9 cellular contexts compared by ENCODE assay signal in the genomic region with DNA sequence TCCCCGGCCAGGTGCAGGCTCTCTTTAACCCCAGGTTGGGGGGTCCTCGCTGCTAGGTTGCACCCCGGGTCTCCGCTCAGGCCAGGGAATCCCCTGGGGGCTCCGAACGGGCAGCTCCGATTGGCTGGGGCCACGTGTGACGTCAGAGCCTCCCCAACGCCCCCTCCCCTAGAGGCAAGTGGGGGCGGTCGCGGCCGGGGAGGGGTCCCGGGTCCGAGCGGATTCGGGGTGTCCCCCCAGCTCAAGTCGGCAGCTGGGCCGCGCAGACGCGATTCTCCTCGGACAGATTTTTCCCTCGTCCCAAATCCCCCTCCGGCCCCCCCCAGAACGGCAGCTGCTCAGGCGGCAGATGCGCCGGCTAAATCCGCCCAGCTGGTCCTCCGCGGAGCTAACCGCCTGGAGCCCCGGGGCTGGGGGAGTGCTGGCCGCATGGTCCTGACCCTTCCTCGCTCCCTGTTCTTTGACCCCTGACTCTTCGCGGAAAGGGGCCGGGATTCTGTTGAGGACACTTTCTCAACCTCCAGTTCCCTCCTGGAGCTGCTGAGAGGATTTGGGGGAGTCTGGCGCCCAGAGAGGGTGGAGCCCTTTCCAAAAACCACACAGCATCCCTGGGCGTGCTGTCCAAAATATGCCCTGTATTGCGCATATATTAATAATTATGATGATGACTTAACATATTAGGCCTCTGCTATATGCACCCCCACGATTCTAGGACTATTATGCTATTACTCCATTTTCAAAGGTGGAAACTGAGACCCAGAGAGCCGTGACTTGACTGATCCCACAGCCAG. TPM values are rescaled to one million over a fixed set of nuclear protein-coding genes. Genes with fewer than 3 reads are reported as not detected.
A peak's percentile ranks its signal among the peaks of the same experiment; 100 is the strongest.
DNase-seq lines count a peak whose midpoint lies in the region; ATAC-seq and TF ChIP-seq lines count a peak whose summit lies in the region.
"Had no signal": no experiment of that assay in that cellular context is flagged by ENCODE, and none has a peak within 500 bp of the region (broad histone marks: within the 10 kb centered on the region; RNA-seq: fewer than 3 reads in every experiment).

No MANE protein-coding gene starts in this region.

- no peaks in the 10 kb centered on the region; the same call in 1 of the 2 replicates for H4K20me1 ChIP-seq in IMR-90 (ENCODE audit: insufficient read depth, low read length)

- no peak overlapping the region for H3K23ac ChIP-seq in IMR-90 (ENCODE audit: low read depth, low read length)

- no peak overlapping the region for H3K56ac ChIP-seq in IMR-90 (ENCODE audit: extremely low read depth, insufficient read depth, low read length)

- H4K5ac ChIP-seq in IMR-90 (ENCODE audit: low read depth, low read length), result no peak overlapping the region

- no peak overlapping the region for H2AK5ac ChIP-seq in IMR-90 (ENCODE audit: low read depth, low read length)

- no peak overlapping the region for H3K9ac ChIP-seq in IMR-90 (ENCODE audit: low read depth, low read length)

- peak overlapping the region; percentile 50 for H3K4me2 ChIP-seq in IMR-90 (ENCODE audit: low read depth, low read length)

- no peak for TF ChIP-seq RAD21 in IMR-90 (IDR thresholded peaks at IDR 0.05; ENCODE audit: low read length)

- H3K4me1 ChIP-seq in BE2C (no peaks in the 10 kb centered on the region), IMR-90 (ENCODE audit: control insufficient read depth, insufficient read depth, low read length) (peaks cover 3% of the 10 kb centered on the region; the same call in 1 of the 2 replicates)

- POLR2A ChIA-PET in IMR-90 (lab: Charles Lee; ENCODE audit: unreplicated experiment), result no interaction called here
- POLR2A ChIA-PET in activated CD8-positive, alpha-beta T cell treated with anti-CD3 and anti-CD28 coated beads for 36 hours (lab: Charles Lee), result interaction anchor here (0.7 kb wide), 1 partner anchor 48 kb away, joined by 3 read pairs; no protein-coding TSS in a partner anchor

- peak overlapping the region; percentile 92 for H2AFZ ChIP-seq in IMR-90 (replicated peaks; ENCODE audit: low read length, poor library complexity)

- no peak overlapping the region for H3K18ac ChIP-seq in IMR-90 (ENCODE audit: low read depth, low read length)

- ATAC-seq in IMR-90 (ENCODE audit: low read depth), result peak; percentile 15; the same call in 1 of the 2 replicates
- ATAC-seq in activated CD8-positive, alpha-beta T cell treated with anti-CD3 and anti-CD28 coated beads for 36 hours, result no peak

- H3K4me1 Mint-ChIP-seq in nephron progenitor cell, result peaks cover 35% of the 10 kb centered on the region
- peaks cover 9% of the 10 kb centered on the region for H3K4me1 Mint-ChIP-seq in activated CD8-positive, alpha-beta T cell treated with anti-CD3 and anti-CD28 coated beads for 36 hours (ENCODE audit: low read depth)

- H2BK15ac ChIP-seq in IMR-90 (ENCODE audit: low read depth, low read length), result no peak overlapping the region

- no peaks in the 10 kb centered on the region for H3K79me1 ChIP-seq in IMR-90 (ENCODE audit: low read depth in 1 of 2, low read length in 2 of 2)

- no peak overlapping the region for H4K91ac ChIP-seq in IMR-90 (ENCODE audit: insufficient read depth, low read depth, low read length)

- no peak overlapping the region for H4K8ac ChIP-seq in IMR-90 (ENCODE audit: low read depth in 2 of 2, low read length in 2 of 2)

- CTCF ChIA-PET in IMR-90 (lab: Yijun Ruan, JAX), result no interaction called here
- CTCF ChIA-PET in activated CD8-positive, alpha-beta T cell treated with anti-CD3 and anti-CD28 coated beads for 36 hours (lab: Charles Lee), result interaction anchor here (0.9 to 2.4 kb wide), 4 partner anchors 9 to 52 kb away, joined by 3 to 12 read pairs (median 8); no protein-coding TSS in a partner anchor

- no peaks in the 10 kb centered on the region for H3K36me3 ChIP-seq in BE2C
- H3K36me3 ChIP-seq in IMR-90 (ENCODE audit: control insufficient read depth, insufficient read depth, low read length), result no peaks in the 10 kb centered on the region

- no peak overlapping the region for H3K27ac ChIP-seq in IMR-90 (ENCODE audit: insufficient read depth, low read length)

- H3K27me3 ChIP-seq in BE2C (peaks cover 33% of the 10 kb centered on the region), IMR-90 (ENCODE audit: control insufficient read depth, insufficient read depth, low read length) (peaks cover 52% of the 10 kb centered on the region)

- H3K14ac ChIP-seq in IMR-90 (replicated peaks; ENCODE audit: low read depth, low read length), result no peak overlapping the region

- no peak overlapping the region for H2AK9ac ChIP-seq in IMR-90 (replicated peaks; ENCODE audit: low read depth, low read length, poor library complexity)

- no peaks in the 10 kb centered on the region for H3K9me3 Mint-ChIP-seq in nephron progenitor cell
- H3K9me3 Mint-ChIP-seq in activated CD8-positive, alpha-beta T cell treated with anti-CD3 and anti-CD28 coated beads for 36 hours, result no peaks in the 10 kb centered on the region
- H3K9me3 Mint-ChIP-seq: naive B cell had no signal

- no peak overlapping the region for H2BK5ac ChIP-seq in IMR-90 (ENCODE audit: low read depth, low read length, poor library complexity, severe bottlenecking)

- peaks cover 52% of the 10 kb centered on the region for H3K27me3 Mint-ChIP-seq in nephron progenitor cell (ENCODE audit: low read depth, poor library complexity)
- peaks cover 37% of the 10 kb centered on the region for H3K27me3 Mint-ChIP-seq in activated CD8-positive, alpha-beta T cell treated with anti-CD3 and anti-CD28 coated beads for 36 hours

- no CpG with 5 or more reads among the region's 45 CpGs for whole genome bisulfite sequencing in IMR-90 (ENCODE audit: extremely low coverage in 2 of 2, insufficient read length in 1 of 2), 2 experiments

- H2BK20ac ChIP-seq in IMR-90 (ENCODE audit: low read depth, low read length), result no peak overlapping the region

- dilution Hi-C loops in IMR-90 (cut with HindIII; ENCODE audit: low sequenced_read_pairs, unreplicated experiment), result no loop called here

- intact Hi-C loops in IMR-90 (cut with micrococcal nuclease), result no loop called here
- intact Hi-C loops in activated CD8-positive, alpha-beta T cell treated with anti-CD3 and anti-CD28 coated beads for 36 hours (cut with micrococcal nuclease), result no loop called here

- H3K9me3 ChIP-seq in BE2C, result no peaks in the 10 kb centered on the region
- no peaks in the 10 kb centered on the region for H3K9me3 ChIP-seq in IMR-90 (ENCODE audit: control insufficient read depth, insufficient read depth, low read length)

- no peak overlapping the region for H2BK120ac ChIP-seq in IMR-90 (ENCODE audit: low read depth, low read length)

- no peak overlapping the region for H3K4ac ChIP-seq in IMR-90 (ENCODE audit: low read depth, low read length)

- H3K4me3 ChIP-seq in BE2C (ENCODE audit: low read depth, low read length) (peak overlapping the region; percentile 49), IMR-90 (ENCODE audit: insufficient read depth, low read depth, low read length) (peak overlapping the region; percentile 33; the same call in 1 of the 2 replicates), cardiac fibroblast (replicated peaks in 1 of 2; ENCODE audit: low read depth in 2 of 2, low read length in 2 of 2) (peak overlapping the region; percentile 43 to 62)

- in situ Hi-C loops in IMR-90 (cut with MboI; ENCODE audit: low sequenced_read_pairs), result no loop called here

- no peaks in the 10 kb centered on the region for H3K36me3 Mint-ChIP-seq in nephron progenitor cell (ENCODE audit: low read depth)
- H3K36me3 Mint-ChIP-seq in activated CD8-positive, alpha-beta T cell treated with anti-CD3 and anti-CD28 coated beads for 36 hours (ENCODE audit: low read depth), result no peaks in the 10 kb centered on the region

- no peaks in the 10 kb centered on the region for H3K9me1 ChIP-seq in IMR-90 (ENCODE audit: insufficient read depth, low read length)

- DNase-seq in BE2C (peak; percentile 69), IMR-90 (no peak), cardiac fibroblast (ENCODE audit: low read depth in 2 of 2) (no peak), nephron progenitor cell (peak; percentile 54), SIG-M5 (lab: John Stamatoyannopoulos, UW) (no peak), NCI-H2107 (lab: John Stamatoyannopoulos, UW) (no peak), Kasumi-1 (lab: John Stamatoyannopoulos, UW) (no peak)
- DNase-seq in activated CD8-positive, alpha-beta T cell treated with anti-CD3 and anti-CD28 coated beads for 36 hours, result no peak
- DNase-seq: naive B cell had no signal

- no peak overlapping the region for H3K27ac Mint-ChIP-seq in nephron progenitor cell
- H3K27ac Mint-ChIP-seq in activated CD8-positive, alpha-beta T cell treated with anti-CD3 and anti-CD28 coated beads for 36 hours, result no peak overlapping the region

- peak overlapping the region; percentile 73 for H3K4me3 Mint-ChIP-seq in nephron progenitor cell
- H3K4me3 Mint-ChIP-seq in activated CD8-positive, alpha-beta T cell treated with anti-CD3 and anti-CD28 coated beads for 36 hours, result no peak overlapping the region

- TF ChIP-seq CTCF in BE2C (IDR thresholded peaks at IDR 0.05; ENCODE audit: low read depth, low read length), result no peak
- no peak for TF ChIP-seq CTCF in IMR-90 (conservative IDR thresholded peaks at IDR 0.05; ENCODE audit: low read depth, low read length)
- TF ChIP-seq CTCF in cardiac fibroblast (IDR thresholded peaks at IDR 0.05; ENCODE audit: low read depth, low read length), result no peak
- no peak for TF ChIP-seq CTCF in nephron progenitor cell (IDR thresholded peaks at IDR 0.05)
- TF ChIP-seq CTCF in activated CD8-positive, alpha-beta T cell treated with anti-CD3 and anti-CD28 coated beads for 36 hours (IDR thresholded peaks at IDR 0.05), result no peak

- no peak for TF ChIP-seq POLR2A in IMR-90 (IDR thresholded peaks at IDR 0.05; ENCODE audit: low read depth, low read length)

- no TSS peak for BruUV-seq in IMR-90 (replicated peaks; lab: Mats Ljungman, UMichigan)

RNA-seq across cellular contexts. Expression of a gene that starts 25.4 kb away (rescaled TPM):
- polyA plus RNA-seq in BE2C (2012; ENCODE audit: insufficient read depth, insufficient read length, low read depth), result not detected
- 0.18 and 0.28 TPM in 2 replicates for total RNA-seq in IMR-90 (2012; rRNA removed)
- 0.72 and 0.73 TPM in 2 replicates for polyA plus RNA-seq in IMR-90 (2012; rRNA removed)
- polyA plus RNA-seq in IMR-90 (2012; cell fraction: cytosol; rRNA removed), result 0.63 and 1.6 TPM in 2 replicates
- polyA plus RNA-seq in IMR-90 (2012; cell fraction: nucleus; rRNA removed; ENCODE audit: low replicate concordance), result 0.31 and 0.55 TPM in 2 replicates
- not detected for total RNA-seq in activated CD8-positive, alpha-beta T cell treated with anti-CD3 and anti-CD28 coated beads for 36 hours

RNA-seq across cellular contexts. Expression of a gene that starts 45.0 kb away (rescaled TPM):
- 0.14 TPM for polyA plus RNA-seq in BE2C (2012; ENCODE audit: insufficient read depth, insufficient read length, low read depth)
- total RNA-seq in IMR-90 (2012; rRNA removed), result not detected in 2 replicates
- 0.03 TPM in 1 of 2 replicates, not detected in the other for polyA plus RNA-seq in IMR-90 (2012; rRNA removed)
- polyA plus RNA-seq in IMR-90 (2012; cell fraction: cytosol; rRNA removed), result 0.01 and 0.07 TPM in 2 replicates
- polyA plus RNA-seq in IMR-90 (2012; cell fraction: nucleus; rRNA removed; ENCODE audit: low replicate concordance), result not detected in 2 replicates
- under 1 TPM in 1 of 2 experiments, not detected in 1; 0.09 TPM for total RNA-seq in activated CD8-positive, alpha-beta T cell treated with anti-CD3 and anti-CD28 coated beads for 36 hours

RNA-seq across cellular contexts. Expression of a gene that starts 49.8 kb away (rescaled TPM):
- polyA plus RNA-seq in BE2C (2012; ENCODE audit: insufficient read depth, insufficient read length, low read depth), result 0.25 TPM
- not detected in 2 replicates for total RNA-seq in IMR-90 (2012; rRNA removed)
- polyA plus RNA-seq in IMR-90 (2012; rRNA removed), result not detected in 2 replicates
- polyA plus RNA-seq in IMR-90 (2012; cell fraction: cytosol; rRNA removed), result 0.03 and 0.05 TPM in 2 replicates
- polyA plus RNA-seq in IMR-90 (2012; cell fraction: nucleus; rRNA removed; ENCODE audit: low replicate concordance), result 0.36 and 0.41 TPM in 2 replicates
- under 1 TPM in 1 of 2 experiments, not detected in 1; 0.27 TPM for total RNA-seq in activated CD8-positive, alpha-beta T cell treated with anti-CD3 and anti-CD28 coated beads for 36 hours

RNA-seq across cellular contexts. Expression of a gene that starts 54.5 kb away (rescaled TPM):
- polyA plus RNA-seq in BE2C (2012; ENCODE audit: insufficient read depth, insufficient read length, low read depth), result 1.7 TPM
- total RNA-seq in IMR-90 (2012; rRNA removed), result 2.5 and 3.1 TPM in 2 replicates
- 6.0 TPM in 2 replicates for polyA plus RNA-seq in IMR-90 (2012; rRNA removed)
- polyA plus RNA-seq in IMR-90 (2012; cell fraction: cytosol; rRNA removed), result 5.1 and 7.1 TPM in 2 replicates
- polyA plus RNA-seq in IMR-90 (2012; cell fraction: nucleus; rRNA removed; ENCODE audit: low replicate concordance), result 2.3 and 2.9 TPM in 2 replicates
- 10 to 100 TPM; 13.5 to 13.7 TPM for total RNA-seq in activated CD8-positive, alpha-beta T cell treated with anti-CD3 and anti-CD28 coated beads for 36 hours

Comparison
In these comparisons a context has a peak if more than half of its experiments do, and no peak if none do; other contexts are left out.
1. DNase-seq: peak in BE2C (single experiment) and nephron progenitor cell (single experiment); none in IMR-90 (single experiment), cardiac fibroblast (0 of 2), SIG-M5 (single experiment), NCI-H2107 (single experiment), activated CD8-positive, alpha-beta T cell treated with anti-CD3 and anti-CD28 coated beads for 36 hours (single experiment) and Kasumi-1 (0 of 2).
2. Peak in every context shown above with its lines, with median percentiles within 50 percentile points of each other: H3K4me3 ChIP-seq.